ENCODE assay signal across 10 cellular contexts in genomic region chr14:90599748-90600507, GRCh38.
A peak's percentile ranks its signal among the peaks of the same experiment; 100 is the strongest.
DNase-seq lines count a peak whose midpoint lies in the region; ATAC-seq and TF ChIP-seq lines count a peak whose summit lies in the region.
"Had no signal": no experiment of that assay in that cellular context is flagged by ENCODE, and none has a peak within 500 bp of the region (broad histone marks: within the 10 kb centered on the region; RNA-seq: fewer than 3 reads in every experiment).

No MANE protein-coding gene starts in this region.

- CTCF ChIA-PET in CD8-positive, alpha-beta memory T cell (lab: Charles Lee) = no interaction called here

- H3K4me3 ChIP-seq in GM23338 (no peak overlapping the region), esophagus squamous epithelium (peak overlapping the region in 1 of 4 donors; percentile 2)
- no peak overlapping the region for H3K4me3 ChIP-seq in CD8-positive, alpha-beta memory T cell (ENCODE audit: low read length)

- H3K4me1 Mint-ChIP-seq in GM23338 = peaks cover 51% of the 10 kb centered on the region
- H3K4me1 Mint-ChIP-seq in CD8-positive, alpha-beta memory T cell = no peaks in the 10 kb centered on the region

- DNase-seq in GM23338 (ENCODE audit: low spot score) = no peak
- DNase-seq in RKO (ENCODE audit: low spot score) = peak; percentile 13
- DNase-seq in esophagus squamous epithelium (lab: John Stamatoyannopoulos, UW) = no peak
- DNase-seq in posterior vena cava (ENCODE audit: low spot score) = peak; percentile 72
- DNase-seq in activated gamma-delta T cell treated with Interleukin-2 at 50 U/mL for 16 hours = no peak
- DNase-seq in CD8-positive, alpha-beta memory T cell = no peak
- DNase-seq in glomerular visceral epithelial cell (ENCODE audit: extremely low spot score) = no peak
- DNase-seq in kidney glomerular epithelial cell (lab: John Stamatoyannopoulos, UW) = no peak
- DNase-seq: NCI-H2081 treated with DMSO at 0.1 percent for 48 hours had no signal

- peaks cover 6% of the 10 kb centered on the region for H3K27me3 Mint-ChIP-seq in GM23338 (ENCODE audit: insufficient read depth, low read depth, poor library complexity)
- peaks cover 2 to 27% of the 10 kb centered on the region in 2 donors for H3K27me3 Mint-ChIP-seq in CD8-positive, alpha-beta memory T cell

- H3K36me3 Mint-ChIP-seq in GM23338 (ENCODE audit: low read depth) = no peaks in the 10 kb centered on the region
- no peaks in the 10 kb centered on the region for H3K36me3 Mint-ChIP-seq in CD8-positive, alpha-beta memory T cell

- no peaks in the 10 kb centered on the region for H3K9me3 Mint-ChIP-seq in GM23338
- H3K9me3 Mint-ChIP-seq in CD8-positive, alpha-beta memory T cell = no peaks in the 10 kb centered on the region

- no peak overlapping the region for H3K4me3 Mint-ChIP-seq in GM23338
- H3K4me3 Mint-ChIP-seq in CD8-positive, alpha-beta memory T cell = no peak overlapping the region

- no peak for TF ChIP-seq POLR2A in esophagus squamous epithelium (IDR thresholded peaks at IDR 0.05)

- no peaks in the 10 kb centered on the region for H3K79me2 ChIP-seq in GM23338 (replicated peaks; ENCODE audit: insufficient read depth)

- 61 to 70% methylated on average over 12 of the region's 12 CpGs for WGBS in esophagus squamous epithelium, 2 donors

- no peak overlapping the region for H2AFZ ChIP-seq in GM23338

- H3K4me1 ChIP-seq in GM23338 (ENCODE audit: insufficient read depth) = peaks cover 36% of the 10 kb centered on the region
- H3K4me1 ChIP-seq in esophagus squamous epithelium = peaks cover 9 to 35% (median 18%) of the 10 kb centered on the region in 3 donors
- no peaks in the 10 kb centered on the region for H3K4me1 ChIP-seq in CD8-positive, alpha-beta memory T cell (ENCODE audit: insufficient read depth, low read length)

- H3F3A ChIP-seq in GM23338 (replicated peaks; ENCODE audit: low read depth) = no peaks in the 10 kb centered on the region

- H4K20me1 ChIP-seq in GM23338 (replicated peaks; ENCODE audit: insufficient read depth) = no peaks in the 10 kb centered on the region

- H3K4me2 ChIP-seq in GM23338 = no peak overlapping the region

- no peaks in the 10 kb centered on the region for H3K36me3 ChIP-seq in GM23338 (ENCODE audit: insufficient read depth)
- no peaks in the 10 kb centered on the region for H3K36me3 ChIP-seq in esophagus squamous epithelium
- no peaks in the 10 kb centered on the region for H3K36me3 ChIP-seq in CD8-positive, alpha-beta memory T cell (ENCODE audit: insufficient read depth, low read length)

- no peak; a peak in 1 of 4 replicates for TF ChIP-seq CTCF in GM23338 (conservative IDR thresholded peaks at IDR 0.05; ENCODE audit: low read depth in 2 of 2)
- peak in 4 of 6 experiments; percentile 11 to 55 (median 44) for TF ChIP-seq CTCF in esophagus squamous epithelium (IDR thresholded peaks at IDR 0.05)

- intact Hi-C loops in esophagus squamous epithelium (cut with DNase I) = no loop called here
- intact Hi-C loops in posterior vena cava (cut with DNase I) = no loop called here

- POLR2A ChIA-PET in CD8-positive, alpha-beta memory T cell (lab: Charles Lee) = no interaction called here

- no peaks in the 10 kb centered on the region for H3K9me2 ChIP-seq in GM23338 (ENCODE audit: insufficient read depth)

- H3K27ac Mint-ChIP-seq in GM23338 = peak overlapping the region; percentile 76
- H3K27ac Mint-ChIP-seq in CD8-positive, alpha-beta memory T cell = peak overlapping the region in 1 of 8 donors; percentile 4

- ATAC-seq in GM23338 = peak; percentile 55
- ATAC-seq: sciatic nerve had no signal

- H3K27me3 ChIP-seq in GM23338 (ENCODE audit: insufficient read depth) = no peaks in the 10 kb centered on the region
- no peaks in the 10 kb centered on the region for H3K27me3 ChIP-seq in esophagus squamous epithelium
- H3K27me3 ChIP-seq in CD8-positive, alpha-beta memory T cell (ENCODE audit: insufficient read depth, low read length, poor library complexity, severe bottlenecking) = no peaks in the 10 kb centered on the region

- H3K9me3 ChIP-seq in esophagus squamous epithelium = no peaks in the 10 kb centered on the region
- H3K9me3 ChIP-seq in CD8-positive, alpha-beta memory T cell (ENCODE audit: low read length) = no peaks in the 10 kb centered on the region

- H3K27ac ChIP-seq in GM23338 (ENCODE audit: low read depth) (no peak overlapping the region), esophagus squamous epithelium (peak overlapping the region in 2 of 4 donors; percentile 22 to 39)
- H3K27ac ChIP-seq in CD8-positive, alpha-beta memory T cell (ENCODE audit: low read depth, low read length) = no peak overlapping the region

TF ChIP-seq in GM23338, 12 proteins besides CTCF, POLR2A, EP300 and RAD21 (continues in another document):
- TF ChIP-seq JUNB (IDR thresholded peaks at IDR 0.05; ENCODE audit: unreplicated experiment) (no peak), ZNF462 (CRISPR knock-in tag; IDR thresholded peaks at IDR 0.05) (no peak), POLR2AphosphoS5 (IDR thresholded peaks at IDR 0.05; ENCODE audit: low read depth) (no peak), NANOG (IDR thresholded peaks at IDR 0.05; ENCODE audit: borderline replicate concordance) (no peak), ZNF331 (CRISPR knock-in tag; IDR thresholded peaks at IDR 0.05; ENCODE audit: low read depth) (no peak), EZH2 (IDR thresholded peaks at IDR 0.05; ENCODE audit: low read depth, unreplicated experiment) (no peak)

Comparison
In these comparisons a context has a peak if more than half of its experiments do, and no peak if none do; other contexts are left out.
1. DNase-seq: peak in RKO (single experiment) and posterior vena cava (single experiment); none in GM23338 (single experiment), esophagus squamous epithelium (single experiment), activated gamma-delta T cell treated with Interleukin-2 at 50 U/mL for 16 hours (single experiment), CD8-positive, alpha-beta memory T cell (0 of 5), glomerular visceral epithelial cell (single experiment) and kidney glomerular epithelial cell (single experiment).
2. CTCF ChIP-seq: peak in esophagus squamous epithelium (4 of 6); none in GM23338 (0 of 2).